11 cellular contexts compared by ENCODE assay signal in the genomic region with DNA sequence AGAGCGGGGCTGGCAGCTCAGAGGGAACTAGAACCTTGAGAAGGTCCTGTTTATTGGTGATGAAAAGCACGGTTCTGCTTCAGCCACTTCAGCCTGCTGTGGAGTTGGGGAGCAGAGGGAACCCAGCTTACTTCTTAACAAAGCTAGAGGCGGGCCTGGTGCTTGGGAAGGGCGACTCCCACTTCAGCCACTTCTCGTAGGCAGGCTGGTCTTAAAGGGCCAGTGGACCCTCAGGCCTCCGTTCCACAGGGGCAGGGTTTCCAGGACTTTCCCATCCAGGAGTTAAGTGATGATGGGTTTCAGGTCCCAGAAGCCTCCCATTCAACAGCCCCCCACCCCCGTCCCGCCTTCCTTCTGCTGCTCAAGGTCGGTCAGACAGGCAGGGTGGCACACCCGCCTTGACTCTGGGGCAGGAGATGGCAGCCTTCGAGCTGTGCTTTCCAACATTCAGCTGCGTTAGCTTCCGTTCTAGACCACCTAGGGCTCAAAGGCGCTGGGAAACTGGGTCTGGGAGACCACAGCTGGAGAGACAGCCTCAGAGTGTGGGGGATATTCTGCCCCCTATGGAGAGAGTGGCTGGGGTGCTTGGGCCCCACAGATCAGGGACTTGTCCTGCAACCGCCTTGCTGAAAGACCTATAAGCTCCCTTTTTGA. TPM values are rescaled to one million over a fixed set of nuclear protein-coding genes. Genes with fewer than 3 reads are reported as not detected.
DNase-seq lines count a peak whose midpoint lies in the region; ATAC-seq, FAIRE-seq and TF ChIP-seq lines count a peak whose summit lies in the region.
"Had no signal": no experiment of that assay in that cellular context is flagged by ENCODE, and none has a peak within 500 bp of the region (broad histone marks: within the 10 kb centered on the region; RNA-seq: fewer than 3 reads in every experiment).

No MANE protein-coding gene starts in this region.

- TF ChIP-seq POLR2A in GM12878 (IDR thresholded peaks at IDR 0.05; ENCODE audit: low read depth, low read length) = peak; percentile 30; the same call in 1 of the 2 replicates

- no peaks in the 10 kb centered on the region for H3K36me3 Mint-ChIP-seq in nephron (ENCODE audit: low read depth)

- no peak overlapping the region for H3K9ac ChIP-seq in HUES64 (ENCODE audit: low read depth, low read length)
- peak overlapping the region; percentile 86 for H3K9ac ChIP-seq in GM12878 (ENCODE audit: control insufficient read depth, insufficient read depth, low read length)

- H3K36me3 ChIP-seq in HUES64 (ENCODE audit: insufficient read depth, low read length) = no peaks in the 10 kb centered on the region
- peaks cover 22 to 26% of the 10 kb centered on the region in 2 experiments for H3K36me3 ChIP-seq in GM12878 (ENCODE audit: control insufficient read depth in 2 of 2, insufficient read depth in 2 of 2, low read length in 1 of 2)

- no peak overlapping the region for H2AFZ ChIP-seq in GM12878 (ENCODE audit: control insufficient read depth, low read depth, low read length)

- peaks cover 98% of the 10 kb centered on the region for H3K79me2 ChIP-seq in GM12878 (ENCODE audit: control insufficient read depth, insufficient read depth, low read length)

- no peak for TF ChIP-seq RAD21 in GM12878 (IDR thresholded peaks at IDR 0.05; ENCODE audit: insufficient read depth, low read depth, low read length)

- intact Hi-C loops in GM12878 (cut with micrococcal nuclease; ENCODE audit: unreplicated experiment) = loop anchor here (5.0 to 10.0 kb wide), 2 partner anchors 176 to 278 kb away; no protein-coding TSS in a partner anchor

- H3K4me1 ChIP-seq in HUES64 (ENCODE audit: insufficient read depth, low read length) (peaks cover 25% of the 10 kb centered on the region), GM12878 (ENCODE audit: control insufficient read depth, insufficient read depth, low read length) (peaks cover 59% of the 10 kb centered on the region)

- 27% methylated on average over 14 of the region's 15 CpGs for WGBS in HUES64
- under 1% methylated on average over 15 of the region's 15 CpGs for WGBS in GM12878 (ENCODE audit: insufficient coverage, insufficient replicate concordance, low lambda C conversion rate, missing lambda C conversion rate)

- BruUV-seq in GM12878 (replicated peaks; lab: Mats Ljungman, UMichigan) = no TSS peak

- in situ Hi-C loops in GM12878 (cut with MboI) = no loop called here

- H3K27me3 Mint-ChIP-seq in nephron (ENCODE audit: low read depth) = peaks cover 92% of the 10 kb centered on the region

- peaks cover 10% of the 10 kb centered on the region for H4K20me1 ChIP-seq in GM12878 (ENCODE audit: control insufficient read depth, insufficient read depth)

- peak overlapping the region; percentile 33 to 41 (median 34) for H3K4me3 Mint-ChIP-seq in nephron

- SMC1A ChIA-PET in GM12878 (lab: Charles Lee; ENCODE audit: uncharacterized antibody, unreplicated experiment) = interaction anchor here (0.6 to 23.9 kb wide), 16 partner anchors 9 to 215 kb away, joined by 3 to 391 read pairs (median 8); no protein-coding TSS in a partner anchor

- H3K27me3 ChIP-seq in HUES64 (ENCODE audit: insufficient read depth, low read length) (peaks cover 77% of the 10 kb centered on the region), GM12878 (replicated peaks in 1 of 2; ENCODE audit: control insufficient read depth in 2 of 2, insufficient read depth in 2 of 2, low read length in 1 of 2) (no peaks in the 10 kb centered on the region)

- RAD21 ChIA-PET in GM12878 (lab: Charles Lee; ENCODE audit: unreplicated experiment) = interaction anchor here (0.8 to 11.2 kb wide), 19 partner anchors 8 to 279 kb away, joined by 3 to 150 read pairs (median 7); no protein-coding TSS in a partner anchor

- no peak for TF ChIP-seq EP300 in GM12878 (IDR thresholded peaks at IDR 0.05; ENCODE audit: borderline replicate concordance in 1 of 2, control insufficient read depth in 1 of 2, low read depth in 2 of 2, low read length in 2 of 2)

- POLR2A ChIA-PET in GM12878 (lab: Charles Lee) = interaction anchor here (0.6 to 7.2 kb wide), 17 partner anchors 8 to 501 kb away, joined by 3 to 75 read pairs (median 5); partner anchors contain the start of gene CLIC4

- CTCF ChIA-PET in GM12878 (lab: Yijun Ruan, JAX) = interaction anchor here (0.8 to 20.9 kb wide), 20 partner anchors 9 to 215 kb away, joined by 3 to 314 read pairs (median 6); no protein-coding TSS in a partner anchor

- H3K9me3 Mint-ChIP-seq in nephron = no peaks in the 10 kb centered on the region

- H3K4me3 ChIP-seq in HUES64 (ENCODE audit: low read length) (peak overlapping the region; percentile 5), GM12878 (peak overlapping the region; percentile 99)

- no peak overlapping the region for H3K27ac ChIP-seq in HUES64 (ENCODE audit: low read depth, low read length)
- H3K27ac ChIP-seq in GM12878 (ENCODE audit: control insufficient read depth, insufficient read depth) = peak overlapping the region; percentile 89
- H3K27ac ChIP-seq: 22Rv1 had no signal

- H3K4me2 ChIP-seq in GM12878 (ENCODE audit: control insufficient read depth, insufficient read depth) = peak overlapping the region; percentile 93

- TF ChIP-seq CTCF in GM12878 (IDR thresholded peaks at IDR 0.05 in 2 of 3, conservative IDR thresholded peaks at IDR 0.05 in 1 of 3; ENCODE audit: control insufficient read depth in 2 of 3, extremely low read depth in 1 of 3, insufficient read depth in 1 of 3, low read depth in 3 of 3, low read length in 3 of 3) (peak in 2 of 3 experiments; percentile 15 to 26; a peak in 2 of 6 replicates), nephron (IDR thresholded peaks at IDR 0.05; ENCODE audit: unreplicated experiment in 3 of 3) (no peak)

- no peak overlapping the region for H3K27ac Mint-ChIP-seq in nephron

- DNase-seq in DMS79 treated with DMSO at 0.1 percent for 48 hours (lab: John Stamatoyannopoulos, UW) (peak; percentile 9), DMS79 (lab: John Stamatoyannopoulos, UW) (no peak), GM12878 (ENCODE audit: low read depth, low spot score) (no peak), iPS-NIHi11 (ENCODE audit: low spot score) (no peak), SKM-1 (lab: John Stamatoyannopoulos, UW; ENCODE audit: unreplicated experiment) (no peak)
- DNase-seq: small intestine had no signal

- FAIRE-seq in GM12878 (lab: Jason Lieb, UNC) = no peak
- FAIRE-seq: RCC 7860, small intestine had no signal

- H3K9me3 ChIP-seq in HUES64 (ENCODE audit: insufficient read depth, low read depth, low read length) (no peaks in the 10 kb centered on the region), GM12878 (replicated peaks; ENCODE audit: control insufficient read depth, insufficient read depth, low read length) (no peaks in the 10 kb centered on the region)

- H3K4me1 Mint-ChIP-seq in nephron = peaks cover 18% of the 10 kb centered on the region

- ATAC-seq in GM12878 = peak; percentile 6; the same call in 2 of the 3 replicates
- no peak for ATAC-seq in HG03378 (IDR thresholded peaks at IDR 0.05; ENCODE audit: unreplicated experiment)

TF ChIP-seq in GM12878, 131 proteins besides CTCF, POLR2A, EP300 and RAD21 (continues in another document):
- TF ChIP-seq, protein P1, sequence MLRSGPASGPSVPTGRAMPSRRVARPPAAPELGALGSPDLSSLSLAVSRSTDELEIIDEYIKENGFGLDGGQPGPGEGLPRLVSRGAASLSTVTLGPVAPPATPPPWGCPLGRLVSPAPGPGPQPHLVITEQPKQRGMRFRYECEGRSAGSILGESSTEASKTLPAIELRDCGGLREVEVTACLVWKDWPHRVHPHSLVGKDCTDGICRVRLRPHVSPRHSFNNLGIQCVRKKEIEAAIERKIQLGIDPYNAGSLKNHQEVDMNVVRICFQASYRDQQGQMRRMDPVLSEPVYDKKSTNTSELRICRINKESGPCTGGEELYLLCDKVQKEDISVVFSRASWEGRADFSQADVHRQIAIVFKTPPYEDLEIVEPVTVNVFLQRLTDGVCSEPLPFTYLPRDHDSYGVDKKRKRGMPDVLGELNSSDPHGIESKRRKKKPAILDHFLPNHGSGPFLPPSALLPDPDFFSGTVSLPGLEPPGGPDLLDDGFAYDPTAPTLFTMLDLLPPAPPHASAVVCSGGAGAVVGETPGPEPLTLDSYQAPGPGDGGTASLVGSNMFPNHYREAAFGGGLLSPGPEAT (IDR thresholded peaks at IDR 0.05; ENCODE audit: low read depth) = peak; percentile 61
- TF ChIP-seq NKRF (conservative IDR thresholded peaks at IDR 0.05) = 0 out of 2 replicates have a peak, but pooled peaks have one; percentile 42

RNA-seq across cellular contexts. Expression of gene RUNX3, which starts 3.4 kb away (rescaled TPM):
- polyA plus RNA-seq in HUES64 (2013, experiment 1 of 2) = 0.25 TPM
- 0.38 TPM for polyA plus RNA-seq in HUES64 (2013, experiment 2 of 2)
- total RNA-seq in GM12878 (2013; cell fraction: nucleolus; rRNA removed) = 101 and 106 TPM in 2 replicates
- total RNA-seq in GM12878 (2014; rRNA removed) (25.8 and 33.5 TPM in 2 replicates), GM12878 (2014; rRNA removed; fragmentation: Illumina TruSeq; extraction: Trizol) (18.4 and 19.0 TPM in 2 replicates), GM12878 (2021) (148 and 151 TPM in 2 replicates)
- 44.1 TPM for polyA plus RNA-seq in GM12878 (2011; ENCODE audit: low read depth)
- polyA plus RNA-seq in GM12878 (2011; rRNA removed) (15.0 and 25.8 TPM in 2 replicates), GM12878 (2014; fragmentation: Illumina TruSeq; extraction: Trizol) (48.8 and 61.7 TPM in 2 replicates), GM12878 (2014; fragmentation: Nextera tagmentation; extraction: Ambion mirVana) (10 to 100 TPM; 21.6 to 26.3 TPM), GM12878 (2014; rRNA removed) (64.7 and 79.6 TPM in 2 replicates), GM12878 (2016; fragmentation: Nextera tagmentation; extraction: Ambion mirVana) (10 to 100 TPM; 29.3 to 34.0 TPM)
- 45.6 and 51.9 TPM in 2 replicates for polyA plus RNA-seq in GM12878 (2011; cell fraction: cytosol; rRNA removed)
- polyA plus RNA-seq in GM12878 (2011; cell fraction: nucleus; rRNA removed) = 72.8 and 112 TPM in 2 replicates
- 91.6 and 104 TPM in 2 replicates for polyA plus RNA-seq in GM12878 (2012)
- 20.0 and 31.7 TPM in 2 replicates for polyA minus RNA-seq in GM12878 (2011; rRNA and poly(A)+ RNA removed)
- 30.6 and 47.6 TPM in 2 replicates for polyA minus RNA-seq in GM12878 (2011; cell fraction: cytosol; rRNA and poly(A)+ RNA removed)
- 30.8 and 46.2 TPM in 2 replicates for polyA minus RNA-seq in GM12878 (2011; cell fraction: nucleus; rRNA and poly(A)+ RNA removed)

Comparison
In these comparisons a context has a peak if more than half of its experiments do, and no peak if none do; other contexts are left out.
1. CTCF ChIP-seq: peak in GM12878 (2 of 3); none in nephron (0 of 3).